Comparison of ENCODE assay signal across 9 cellular contexts in the genomic region with DNA sequence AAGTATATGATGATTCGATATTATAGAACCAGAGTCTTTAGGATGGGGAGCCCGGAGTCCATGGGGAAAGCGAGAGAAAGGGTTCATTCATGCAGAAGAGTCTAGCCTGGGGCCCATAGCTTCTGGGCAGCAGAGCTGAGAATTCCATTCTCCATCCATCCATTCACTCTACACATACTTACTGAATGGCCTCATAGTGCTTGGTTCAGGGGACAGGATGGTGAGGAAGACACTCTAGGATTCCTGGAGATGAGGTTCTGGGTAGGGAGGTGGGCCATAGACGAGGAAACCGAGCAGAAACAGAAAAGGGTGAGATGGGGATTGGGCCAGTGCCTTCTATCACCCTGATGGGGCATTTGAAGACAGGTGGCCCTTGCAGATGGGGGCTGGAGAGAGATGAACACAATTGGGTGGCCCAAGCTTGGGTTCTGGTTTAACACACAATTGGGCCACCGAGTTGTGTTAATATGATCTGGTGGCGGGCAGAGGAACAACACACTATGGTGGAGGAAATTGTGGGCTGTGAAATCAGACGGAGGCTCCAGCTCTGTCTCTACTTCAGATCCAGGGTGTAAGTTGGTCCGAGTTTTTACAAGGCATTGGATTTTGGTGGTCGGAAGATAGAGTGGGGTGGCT. TPM values are rescaled to one million over a fixed set of nuclear protein-coding genes. Genes with fewer than 3 reads are reported as not detected.
DNase-seq lines count a peak whose midpoint lies in the region; ATAC-seq and TF ChIP-seq lines count a peak whose summit lies in the region.
"Had no signal": no experiment of that assay in that cellular context is flagged by ENCODE, and none has a peak within 500 bp of the region (broad histone marks: within the 10 kb centered on the region; RNA-seq: fewer than 3 reads in every experiment).

No MANE protein-coding gene starts in this region.

- peak overlapping the region; percentile 46 for H3K27ac ChIP-seq in 22Rv1
- no peak overlapping the region for H3K27ac ChIP-seq in endodermal cell (ENCODE audit: low read depth, low read length)
- H3K27ac ChIP-seq: BLaER1 had no signal

- 95% methylated on average over 10 of the region's 10 CpGs; no CpG with 5 or more reads in 1 of the 2 experiments for WGBS in endodermal cell (ENCODE audit: insufficient coverage in 1 of 2, insufficient read length in 1 of 2), 2 experiments

- H3K27ac Mint-ChIP-seq in endodermal cell, result no peak overlapping the region

- H3K4me3 Mint-ChIP-seq in endodermal cell, result no peak overlapping the region

- H3K4me1 ChIP-seq in endodermal cell (ENCODE audit: control insufficient read depth, insufficient read depth, low read length), result no peaks in the 10 kb centered on the region

- peaks cover 5% of the 10 kb centered on the region for H3K4me1 Mint-ChIP-seq in endodermal cell

- H3K36me3 ChIP-seq in endodermal cell (ENCODE audit: control insufficient read depth, insufficient read depth, low read length), result no peaks in the 10 kb centered on the region
- H3K36me3 ChIP-seq: BLaER1 had no signal

- no peaks in the 10 kb centered on the region for H3K36me3 Mint-ChIP-seq in endodermal cell (ENCODE audit: low read depth)

- TF ChIP-seq CTCF in 22Rv1 (IDR thresholded peaks at IDR 0.05), result no peak
- no peak for TF ChIP-seq CTCF in endodermal cell (conservative IDR thresholded peaks at IDR 0.05)

- peaks cover 42% of the 10 kb centered on the region for H3K27me3 Mint-ChIP-seq in endodermal cell (ENCODE audit: insufficient read depth)

- ATAC-seq in GM21737 (IDR thresholded peaks at IDR 0.05; ENCODE audit: unreplicated experiment), result no peak
- ATAC-seq in HG02610 (IDR thresholded peaks at IDR 0.05; ENCODE audit: unreplicated experiment), result no peak
- no peak for ATAC-seq in GM21526 (IDR thresholded peaks at IDR 0.05; ENCODE audit: low FRiP score, unreplicated experiment)

- H3K27me3 ChIP-seq in endodermal cell (ENCODE audit: control insufficient read depth, insufficient read depth, low read length, poor library complexity, severe bottlenecking), result peaks cover 24% of the 10 kb centered on the region

- no peak overlapping the region for H3K4me3 ChIP-seq in endodermal cell (ENCODE audit: low read length)
- H3K4me3 ChIP-seq: BLaER1 had no signal

- no peaks in the 10 kb centered on the region for H3K9me3 ChIP-seq in endodermal cell (ENCODE audit: control insufficient read depth, low read length)
- H3K9me3 ChIP-seq: BLaER1 had no signal

- no peak overlapping the region for H3K9ac ChIP-seq in endodermal cell (ENCODE audit: extremely low read depth, low read length, poor library complexity, severe bottlenecking)
- H3K9ac ChIP-seq: BLaER1 had no signal

- H3K9me3 Mint-ChIP-seq in endodermal cell, result no peaks in the 10 kb centered on the region

- DNase-seq in NCI-H69 (lab: John Stamatoyannopoulos, UW) (peak; percentile 21), endodermal cell (peak; percentile 36), non-pigmented ciliary epithelial cell (ENCODE audit: low read depth) (peak; percentile 10), hepatic stellate cell (ENCODE audit: low spot score) (no peak)

RNA-seq across cellular contexts. Expression of gene KRT86, which starts 5.4 kb away (rescaled TPM):
- not detected for total RNA-seq in endodermal cell
- polyA plus RNA-seq in endodermal cell (2013, experiment 1 of 2), result not detected
- polyA plus RNA-seq in endodermal cell (2013, experiment 2 of 2), result not detected

RNA-seq across cellular contexts. Expression of gene KRT81, which starts 11.5 kb away (rescaled TPM):
- total RNA-seq in endodermal cell, result not detected
- polyA plus RNA-seq in endodermal cell (2013, experiment 1 of 2), result not detected
- polyA plus RNA-seq in endodermal cell (2013, experiment 2 of 2), result not detected

RNA-seq across cellular contexts. Expression of gene KRT83, which starts 41.4 kb away (rescaled TPM):
- not detected for total RNA-seq in endodermal cell
- not detected for polyA plus RNA-seq in endodermal cell (2013, experiment 1 of 2)
- not detected for polyA plus RNA-seq in endodermal cell (2013, experiment 2 of 2)

RNA-seq across cellular contexts. Expression of gene KRT7, which starts 46.8 kb away (rescaled TPM):
- total RNA-seq in endodermal cell, result 1 to 10 TPM in 1 of 2 donors, not detected in 1; 1.5 TPM
- 1.6 TPM for polyA plus RNA-seq in endodermal cell (2013, experiment 1 of 2)
- polyA plus RNA-seq in endodermal cell (2013, experiment 2 of 2), result 0.37 TPM
